13 cellular contexts compared by ENCODE assay signal in the genomic region with DNA sequence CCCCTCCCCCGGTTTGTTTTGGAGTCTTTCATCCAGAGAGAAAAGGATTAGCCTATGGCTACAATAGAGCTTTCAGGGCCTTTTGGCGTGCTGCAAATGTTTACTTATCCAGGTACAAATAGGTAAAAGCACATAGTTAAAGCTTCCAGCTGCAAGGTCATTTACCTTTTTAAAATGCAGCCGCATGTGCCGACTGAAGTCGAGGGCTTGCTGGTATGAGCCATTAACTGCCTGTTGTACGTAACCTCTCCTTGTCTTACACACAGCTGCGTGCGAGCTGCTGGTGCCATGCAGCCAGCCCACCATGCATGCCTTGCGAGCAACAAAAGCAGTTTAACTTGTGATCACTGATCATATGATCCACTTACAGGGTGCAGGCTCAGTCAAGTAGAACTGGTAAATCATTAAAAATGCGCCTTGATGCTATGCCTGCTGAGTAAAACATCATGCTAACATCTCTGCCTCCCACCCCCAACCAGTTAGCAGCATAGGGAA.
A peak's percentile ranks its signal among the peaks of the same experiment; 100 is the strongest.
DNase-seq lines count a peak whose midpoint lies in the region; ATAC-seq, FAIRE-seq and TF ChIP-seq lines count a peak whose summit lies in the region.
"Had no signal": no experiment of that assay in that cellular context is flagged by ENCODE, and none has a peak within 500 bp of the region (broad histone marks: within the 10 kb centered on the region; RNA-seq: fewer than 3 reads in every experiment).

No MANE protein-coding gene starts in this region.

- no peaks in the 10 kb centered on the region for H3K27me3 ChIP-seq in tibial artery
- H3K27me3 ChIP-seq: right atrium auricular region had no signal

- H3K36me3 ChIP-seq in kidney (ENCODE audit: control insufficient read depth in 1 of 2, insufficient read depth in 2 of 2, low read length in 2 of 2): no peaks in the 10 kb centered on the region
- H3K36me3 ChIP-seq in tibial artery: no peaks in the 10 kb centered on the region
- H3K36me3 ChIP-seq: right atrium auricular region had no signal

- H3K4me3 ChIP-seq in kidney (ENCODE audit: low read length in 2 of 2): no peak overlapping the region
- H3K4me3 ChIP-seq in retinal pigment epithelial cell (ENCODE audit: low read length): no peak overlapping the region
- H3K4me3 ChIP-seq in tibial artery: no peak overlapping the region
- H3K4me3 ChIP-seq: right atrium auricular region had no signal

- no peak for FAIRE-seq in kidney (lab: Jason Lieb, UNC)
- FAIRE-seq: endothelial cell of umbilical vein had no signal

- DNase-seq in NCI-H1092 (lab: John Stamatoyannopoulos, UW): peak; percentile 41
- peak; percentile 86 for DNase-seq in NCI-H510A treated with DMSO at 0.1 percent for 48 hours (lab: John Stamatoyannopoulos, UW)
- peak; percentile 80 for DNase-seq in kidney
- DNase-seq in retinal pigment epithelial cell (ENCODE audit: low read depth): peak; percentile 70
- DNase-seq in tibial artery: no peak
- DNase-seq in OCI-M1 (lab: John Stamatoyannopoulos, UW): no peak
- no peak for DNase-seq in posterior cingulate gyrus
- DNase-seq: activated CD4-positive, alpha-beta T cell treated with anti-CD3 and anti-CD28 coated beads, Interleukin-2, amount 10 ng/mL, durations not matched to agents 7 days and 5 days; SW 1271 had no signal

- peak overlapping the region; percentile 81 to 83 for H3K27ac ChIP-seq in kidney (ENCODE audit: low read depth in 2 of 2, low read length in 2 of 2)
- no peak overlapping the region for H3K27ac ChIP-seq in tibial artery
- H3K27ac ChIP-seq: HL-60, right atrium auricular region had no signal

- H3K9ac ChIP-seq in kidney (ENCODE audit: low read length in 2 of 2): no peak overlapping the region

- H3K4me1 ChIP-seq in kidney (ENCODE audit: control insufficient read depth in 1 of 2, insufficient read depth in 1 of 2, low read depth in 1 of 2, low read length in 2 of 2) (peaks cover 38 to 61% of the 10 kb centered on the region in 2 donors), tibial artery (peaks cover 0 to 41% (median 12%) of the 10 kb centered on the region in 4 donors)

- H3K9me3 ChIP-seq in kidney (ENCODE audit: control insufficient read depth in 1 of 2, low read length in 2 of 2) (no peaks in the 10 kb centered on the region), tibial artery (no peaks in the 10 kb centered on the region)
- H3K9me3 ChIP-seq: right atrium auricular region had no signal

- intact Hi-C loops in kidney (cut with DNase I): no loop called here
- intact Hi-C loops in tibial artery (cut with DNase I; ENCODE audit: low total_unique reads): no loop called here
- intact Hi-C loops in posterior cingulate gyrus (cut with DNase I): no loop called here

- TF ChIP-seq CTCF in kidney (IDR thresholded peaks at IDR 0.05; ENCODE audit: borderline replicate concordance, extremely low read depth, insufficient read depth) (no peak), retinal pigment epithelial cell (conservative IDR thresholded peaks at IDR 0.05; ENCODE audit: low read depth, low read length) (no peak), tibial artery (IDR thresholded peaks at IDR 0.05) (no peak)

- ATAC-seq in GM18907 (IDR thresholded peaks at IDR 0.05; ENCODE audit: unreplicated experiment): no peak

Comparison
In these comparisons a context has a peak if more than half of its experiments do, and no peak if none do; other contexts are left out.
1. DNase-seq: peak in NCI-H1092 (single experiment), NCI-H510A treated with DMSO at 0.1 percent for 48 hours (single experiment), kidney (single experiment) and retinal pigment epithelial cell (single experiment); none in tibial artery (0 of 2), OCI-M1 (single experiment) and posterior cingulate gyrus (0 of 10).
2. H3K27ac ChIP-seq: peak in kidney (2 of 2); none in tibial artery (0 of 2).